Comparison of ENCODE assay signal across 10 cellular contexts in the genomic region with DNA sequence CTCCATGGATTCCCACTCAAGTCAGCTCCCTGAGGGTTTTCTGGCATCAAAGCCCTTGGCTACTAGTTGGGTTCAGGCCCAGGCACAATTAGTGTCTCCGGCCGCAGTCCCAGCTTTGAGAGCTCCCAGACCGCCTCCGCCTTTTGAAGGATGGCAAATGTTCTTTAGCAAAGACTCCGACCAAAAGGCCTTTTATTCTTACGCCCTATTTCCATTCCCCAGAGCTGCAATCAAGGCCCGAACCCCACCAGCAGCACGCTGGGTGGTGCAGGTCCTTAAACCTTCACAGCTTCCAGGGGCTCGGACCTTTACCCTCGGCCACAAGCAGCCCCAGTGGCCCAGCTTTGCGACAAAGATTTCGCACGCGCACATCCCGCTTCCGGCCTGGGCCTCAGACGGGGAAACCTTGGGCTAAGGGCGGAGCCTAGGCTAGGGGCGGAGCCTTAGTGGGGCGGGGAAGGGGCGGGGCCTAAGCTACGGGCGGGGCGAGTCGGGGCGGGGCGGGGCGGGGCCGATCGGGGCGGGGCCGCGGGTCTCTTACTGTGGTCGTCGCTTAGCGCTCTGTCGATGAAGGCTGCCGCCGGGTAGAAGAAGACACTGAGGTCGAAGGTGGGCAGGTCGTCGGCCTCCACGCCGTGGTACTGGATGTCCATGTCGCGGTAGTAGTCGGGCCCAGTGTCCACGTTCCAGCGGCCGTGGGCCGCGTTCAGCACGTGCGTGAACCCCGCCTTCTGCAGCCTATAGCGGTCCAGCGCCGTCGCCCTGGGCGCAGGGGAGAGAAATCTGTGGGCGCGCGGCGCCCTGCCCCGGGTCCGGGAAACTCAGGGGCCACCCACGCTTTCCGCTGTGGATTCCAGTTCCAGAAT.
DNase-seq lines count a peak whose midpoint lies in the region; ATAC-seq and TF ChIP-seq lines count a peak whose summit lies in the region.
"Had no signal": no experiment of that assay in that cellular context is flagged by ENCODE, and none has a peak within 500 bp of the region (broad histone marks: within the 10 kb centered on the region; RNA-seq: fewer than 3 reads in every experiment).

No MANE protein-coding gene starts in this region.

- H3K27ac ChIP-seq in endodermal cell (ENCODE audit: low read depth, low read length), result no peak overlapping the region

- CTCF ChIA-PET in activated CD4-positive, alpha-beta T cell treated with anti-CD3 and anti-CD28 coated beads, Interleukin-2, amount 10 ng/mL, durations not matched to agents 7 days and 5 days (lab: Charles Lee), result interaction anchor here (0.5 to 2.5 kb wide), 9 partner anchors 14 to 1307 kb away, joined by 3 to 8 read pairs (median 3); a partner anchor contains a TSS

- H3K4me1 Mint-ChIP-seq in activated CD4-positive, alpha-beta T cell treated with anti-CD3 and anti-CD28 coated beads, Interleukin-2, amount 10 ng/mL, durations not matched to agents 7 days and 5 days, result peaks cover 24% of the 10 kb centered on the region
- H3K4me1 Mint-ChIP-seq in endodermal cell, result peaks cover 3% of the 10 kb centered on the region

- no peaks in the 10 kb centered on the region for H3K4me1 ChIP-seq in endodermal cell (ENCODE audit: control insufficient read depth, insufficient read depth, low read length)

- H3K36me3 ChIP-seq in endodermal cell (ENCODE audit: control insufficient read depth, insufficient read depth, low read length), result no peaks in the 10 kb centered on the region
- H3K36me3 ChIP-seq: MG63 had no signal

- H3K27ac Mint-ChIP-seq in activated CD4-positive, alpha-beta T cell treated with anti-CD3 and anti-CD28 coated beads, Interleukin-2, amount 10 ng/mL, durations not matched to agents 7 days and 5 days, result no peak overlapping the region
- H3K27ac Mint-ChIP-seq in endodermal cell, result no peak overlapping the region

- no peaks in the 10 kb centered on the region for H3K27me3 Mint-ChIP-seq in activated CD4-positive, alpha-beta T cell treated with anti-CD3 and anti-CD28 coated beads, Interleukin-2, amount 10 ng/mL, durations not matched to agents 7 days and 5 days
- peaks cover 48% of the 10 kb centered on the region for H3K27me3 Mint-ChIP-seq in endodermal cell (ENCODE audit: insufficient read depth)

- no peaks in the 10 kb centered on the region for H3K36me3 Mint-ChIP-seq in activated CD4-positive, alpha-beta T cell treated with anti-CD3 and anti-CD28 coated beads, Interleukin-2, amount 10 ng/mL, durations not matched to agents 7 days and 5 days (ENCODE audit: low read depth)
- H3K36me3 Mint-ChIP-seq in endodermal cell (ENCODE audit: low read depth), result no peaks in the 10 kb centered on the region

- no peaks in the 10 kb centered on the region for H3K9me3 ChIP-seq in endodermal cell (ENCODE audit: control insufficient read depth, low read length)
- H3K9me3 ChIP-seq: MG63 had no signal

- no peaks in the 10 kb centered on the region for H3K27me3 ChIP-seq in endodermal cell (ENCODE audit: control insufficient read depth, insufficient read depth, low read length, poor library complexity, severe bottlenecking)
- H3K27me3 ChIP-seq: MG63 had no signal

- peaks cover 3% of the 10 kb centered on the region for H3K9me3 Mint-ChIP-seq in activated CD4-positive, alpha-beta T cell treated with anti-CD3 and anti-CD28 coated beads, Interleukin-2, amount 10 ng/mL, durations not matched to agents 7 days and 5 days
- peaks cover 5% of the 10 kb centered on the region for H3K9me3 Mint-ChIP-seq in endodermal cell

- TF ChIP-seq CTCF in GM10266 (IDR thresholded peaks at IDR 0.05; ENCODE audit: control insufficient read depth, insufficient read depth, low read depth, missing control alignments), result no peak
- no peak for TF ChIP-seq CTCF in endodermal cell (conservative IDR thresholded peaks at IDR 0.05)

- DNase-seq in GM10266 (ENCODE audit: extremely low spot score) (peak; percentile 84), endodermal cell (peak; percentile 94)
- DNase-seq in activated CD4-positive, alpha-beta T cell treated with anti-CD3 and anti-CD28 coated beads, Interleukin-2, amount 10 ng/mL, durations not matched to agents 7 days and 5 days, result peak; percentile 44
- DNase-seq in stimulated activated CD4-positive, alpha-beta T cell treated with anti-CD3 and anti-CD28 coated beads, Interleukin-1b, Interleukin-23, amount 100 ng/mL, for 24 hours (ENCODE audit: low read depth in 4 of 4, low spot score in 1 of 4), result peak in 3 of 4 experiments; percentile 28 to 45 (median 36)
- DNase-seq: DND-41, MG63 had no signal

- H3K4me3 ChIP-seq in endodermal cell (ENCODE audit: low read length), result no peak overlapping the region
- H3K4me3 ChIP-seq: MG63 had no signal

- WGBS in endodermal cell (ENCODE audit: insufficient coverage in 1 of 2, insufficient read length in 1 of 2), 2 experiments, result 95 to 97% methylated on average over 41 to 68 of the region's 68 CpGs

- H3K9ac ChIP-seq in endodermal cell (ENCODE audit: extremely low read depth, low read length, poor library complexity, severe bottlenecking), result no peak overlapping the region

- peak overlapping the region; percentile 55 for H3K4me3 Mint-ChIP-seq in activated CD4-positive, alpha-beta T cell treated with anti-CD3 and anti-CD28 coated beads, Interleukin-2, amount 10 ng/mL, durations not matched to agents 7 days and 5 days
- H3K4me3 Mint-ChIP-seq in endodermal cell, result peak overlapping the region; percentile 25

- ATAC-seq in HG03095 (IDR thresholded peaks at IDR 0.05; ENCODE audit: unreplicated experiment), result no peak
- ATAC-seq in HG03571 (IDR thresholded peaks at IDR 0.05; ENCODE audit: unreplicated experiment), result no peak
- no peak for ATAC-seq in GM18858 (IDR thresholded peaks at IDR 0.05; ENCODE audit: unreplicated experiment)
- ATAC-seq in HG02588 (IDR thresholded peaks at IDR 0.05; ENCODE audit: unreplicated experiment), result no peak

- POLR2A ChIA-PET in activated CD4-positive, alpha-beta T cell treated with anti-CD3 and anti-CD28 coated beads, Interleukin-2, amount 10 ng/mL, durations not matched to agents 7 days and 5 days (lab: Charles Lee), result no interaction called here

Comparison
In these comparisons a context has a peak if more than half of its experiments do, and no peak if none do; other contexts are left out.
1. DNase-seq: peak in every context shown above with its lines; median percentile 94 in endodermal cell; 84 in GM10266; 44 in activated CD4-positive, alpha-beta T cell treated with anti-CD3 and anti-CD28 coated beads, Interleukin-2, amount 10 ng/mL, durations not matched to agents 7 days and 5 days; 36 in stimulated activated CD4-positive, alpha-beta T cell treated with anti-CD3 and anti-CD28 coated beads, Interleukin-1b, Interleukin-23, amount 100 ng/mL, for 24 hours.